ENCODE assay signal across 9 cellular contexts in genomic region chr15:91271565-91272153, GRCh38.
DNase-seq lines count a peak whose midpoint lies in the region; ATAC-seq, FAIRE-seq and TF ChIP-seq lines count a peak whose summit lies in the region.
"Had no signal": no experiment of that assay in that cellular context is flagged by ENCODE, and none has a peak within 500 bp of the region (broad histone marks: within the 10 kb centered on the region; RNA-seq: fewer than 3 reads in every experiment).

No MANE protein-coding gene starts in this region.

- H3K27me3 Mint-ChIP-seq in activated T-helper 17 cell treated with anti-CD3 and anti-CD28 coated beads, Interleukin-2, amount 50 U/mL, for 72 hours, result peaks cover 13% of the 10 kb centered on the region

- H3K4me1 ChIP-seq in osteoblast (ENCODE audit: insufficient read depth, low read length) (no peaks in the 10 kb centered on the region), transverse colon (peaks cover 0 to 7% (median 0%) of the 10 kb centered on the region in 4 donors)

- H3K9me3 ChIP-seq in osteoblast (ENCODE audit: low read depth, low read length) (no peaks in the 10 kb centered on the region), transverse colon (peaks cover 0 to 6% of the 10 kb centered on the region in 2 donors)

- H3K4me3 ChIP-seq in fibroblast of villous mesenchyme (ENCODE audit: low read depth, low read length) (no peak overlapping the region), osteoblast (ENCODE audit: insufficient read depth, low read length) (no peak overlapping the region), transverse colon (no peak overlapping the region)
- H3K4me3 ChIP-seq: BLaER1 treated with 17β-estradiol and CSF1 and Interleukin-3, amounts not matched to agents 10 nM and 100 nM had no signal

- TF ChIP-seq CTCF in fibroblast of villous mesenchyme (IDR thresholded peaks at IDR 0.05; ENCODE audit: insufficient read depth, low read depth, low read length) (peak; percentile 76), osteoblast (IDR thresholded peaks at IDR 0.05; ENCODE audit: extremely low read depth, low read depth, low read length) (peak; percentile 83), transverse colon (IDR thresholded peaks at IDR 0.05) (peak; percentile 68 to 78 (median 73))

- TF ChIP-seq POLR2A in transverse colon (IDR thresholded peaks at IDR 0.05), result no peak

- peaks cover 2% of the 10 kb centered on the region for H3K27me3 ChIP-seq in osteoblast (ENCODE audit: insufficient read depth, low read length)
- H3K27me3 ChIP-seq in transverse colon, result peaks cover 14% of the 10 kb centered on the region
- H3K27me3 ChIP-seq: BLaER1 treated with 17β-estradiol and CSF1 and Interleukin-3, amounts not matched to agents 10 nM and 100 nM had no signal

- no peak overlapping the region for H3K27ac Mint-ChIP-seq in activated T-helper 17 cell treated with anti-CD3 and anti-CD28 coated beads, Interleukin-2, amount 50 U/mL, for 72 hours

- peak overlapping the region; percentile 33 for H2AFZ ChIP-seq in osteoblast (ENCODE audit: low read length)

- in situ Hi-C loops in transverse colon (cut with MboI; ENCODE audit: low pct_ligation_motif_present in 1 of 4, low pct_unique_long_range_greater_than_20kb in 1 of 4, low sequenced_read_pairs in 3 of 4), result loop anchor here (5.0 to 25.0 kb wide), 4 partner anchors 214 to 317 kb away; partner anchors contain the start of gene RCCD1 (in 3 of the 4)

- intact Hi-C loops in transverse colon (cut with DNase I; ENCODE audit: low total_unique reads), result loop anchor here (5.0 to 10.0 kb wide), 2 partner anchors 214 to 317 kb away; partner anchors contain the start of gene RCCD1

- no peak for TF ChIP-seq EP300 in transverse colon (IDR thresholded peaks at IDR 0.05; ENCODE audit: low read depth)

- no peaks in the 10 kb centered on the region for H3K79me2 ChIP-seq in osteoblast (ENCODE audit: insufficient read depth, low read length)

- no peaks in the 10 kb centered on the region for H3K36me3 Mint-ChIP-seq in activated T-helper 17 cell treated with anti-CD3 and anti-CD28 coated beads, Interleukin-2, amount 50 U/mL, for 72 hours (ENCODE audit: low read depth)

- H3K4me1 Mint-ChIP-seq in activated T-helper 17 cell treated with anti-CD3 and anti-CD28 coated beads, Interleukin-2, amount 50 U/mL, for 72 hours, result no peaks in the 10 kb centered on the region

- H3K4me3 Mint-ChIP-seq in activated T-helper 17 cell treated with anti-CD3 and anti-CD28 coated beads, Interleukin-2, amount 50 U/mL, for 72 hours, result peak overlapping the region; percentile 48

- DNase-seq in NCI-H510A treated with DMSO at 0.1 percent for 48 hours (lab: John Stamatoyannopoulos, UW) (peak; percentile 73), NCI-H510A (lab: John Stamatoyannopoulos, UW) (no peak), KG1 (lab: John Stamatoyannopoulos, UW) (peak; percentile 46), RCC 7860 (ENCODE audit: low spot score) (peak; percentile 44), fibroblast of villous mesenchyme (ENCODE audit: low read depth) (peak; percentile 72), osteoblast (ENCODE audit: insufficient read length, low spot score, missing footprints) (peak; percentile 73), transverse colon (peak; percentile 57)

- FAIRE-seq in RCC 7860 (lab: Jason Lieb, UNC), result peak; percentile 53

- peak; percentile 59 for ATAC-seq in activated T-helper 17 cell treated with anti-CD3 and anti-CD28 coated beads, Interleukin-2, amount 50 U/mL, for 72 hours (replicated peaks)

- H3K9me3 Mint-ChIP-seq in activated T-helper 17 cell treated with anti-CD3 and anti-CD28 coated beads, Interleukin-2, amount 50 U/mL, for 72 hours, result peaks cover 5% of the 10 kb centered on the region

- WGBS in transverse colon (ENCODE audit: low coverage in 1 of 2), 2 donors, result 4% methylated on average over 5 to 8 of the region's 8 CpGs

- H3K36me3 ChIP-seq in osteoblast (ENCODE audit: insufficient read depth, low read length), result no peaks in the 10 kb centered on the region
- no peaks in the 10 kb centered on the region for H3K36me3 ChIP-seq in transverse colon
- H3K36me3 ChIP-seq: BLaER1 treated with 17β-estradiol and CSF1 and Interleukin-3, amounts not matched to agents 10 nM and 100 nM had no signal

- H3K4me2 ChIP-seq in osteoblast (ENCODE audit: insufficient read depth, low read length), result no peak overlapping the region

- H4K20me1 ChIP-seq in osteoblast (ENCODE audit: insufficient read depth, low read length), result no peaks in the 10 kb centered on the region
- H4K20me1 ChIP-seq: BLaER1 treated with 17β-estradiol and CSF1 and Interleukin-3, amounts not matched to agents 10 nM and 100 nM had no signal

- H3K27ac ChIP-seq in osteoblast (ENCODE audit: low read depth, low read length), result no peak overlapping the region
- H3K27ac ChIP-seq in transverse colon, result no peak overlapping the region
- H3K27ac ChIP-seq: BLaER1 treated with 17β-estradiol and CSF1 and Interleukin-3, amounts not matched to agents 10 nM and 100 nM had no signal
